Comparison of ENCODE assay signal across 21 cellular contexts in genomic region chr13:67235265-67235664, GRCh38. TPM values are rescaled to one million over a fixed set of nuclear protein-coding genes. Genes with fewer than 3 reads are reported as not detected.
DNase-seq lines count a peak whose midpoint lies in the region; ATAC-seq and TF ChIP-seq lines count a peak whose summit lies in the region.
"Had no signal": no experiment of that assay in that cellular context is flagged by ENCODE, and none has a peak within 500 bp of the region (broad histone marks: within the 10 kb centered on the region; RNA-seq: fewer than 3 reads in every experiment).

No MANE protein-coding gene starts in this region.

- 10% methylated on average over 1 of the region's 2 CpGs; no CpG with 5 or more reads in 1 of the 2 experiments for WGBS in endodermal cell (ENCODE audit: insufficient coverage in 1 of 2, insufficient read length in 1 of 2), 2 experiments
- WGBS in ovary, 3 donors, result 60 to 65% (median 63%) methylated on average over 2 of the region's 2 CpGs

- H3K4me3 Mint-ChIP-seq in endodermal cell, result no peak overlapping the region
- H3K4me3 Mint-ChIP-seq in CD4-positive, alpha-beta memory T cell, result no peak overlapping the region
- H3K4me3 Mint-ChIP-seq: B cell; CD4-positive, alpha-beta T cell had no signal

- H3K9ac ChIP-seq in endodermal cell (ENCODE audit: extremely low read depth, low read length, poor library complexity, severe bottlenecking), result no peak overlapping the region
- H3K9ac ChIP-seq: GM23248 had no signal

- no peaks in the 10 kb centered on the region for H3K9me3 Mint-ChIP-seq in endodermal cell
- peaks cover 0 to 2% (median 0%) of the 10 kb centered on the region in 8 donors for H3K9me3 Mint-ChIP-seq in CD4-positive, alpha-beta memory T cell
- H3K9me3 Mint-ChIP-seq: CD4-positive, alpha-beta T cell had no signal

- in situ Hi-C loops in gastrocnemius medialis (cut with MboI; ENCODE audit: low sequenced_read_pairs in 4 of 4), result no loop called here

- peak; percentile 37 for DNase-seq in NCI-H146 (lab: John Stamatoyannopoulos, UW)
- DNase-seq in NCI-H146 treated with DMSO at 0.1 percent for 48 hours (lab: John Stamatoyannopoulos, UW; ENCODE audit: unreplicated experiment), result no peak
- peak; percentile 82 for DNase-seq in NCI-H69 (lab: John Stamatoyannopoulos, UW)
- DNase-seq in endodermal cell, result no peak
- DNase-seq in gastrocnemius medialis, result no peak
- no peak for DNase-seq in CD1c-positive myeloid dendritic cell (ENCODE audit: extremely low spot score)
- DNase-seq in ovary, result no peak
- no peak for DNase-seq in CD4-positive, alpha-beta memory T cell
- DNase-seq: CD4-positive, alpha-beta T cell; DMS53; EL; GM23248; MM.1S; NCI-H1092 treated with DMSO at 0.1 percent for 48 hours; NCI-H1694 treated with DMSO at 0.1 percent for 48 hours; NCI-H748 treated with DMSO at 0.1 percent for 48 hours; RPMI8226 had no signal

- TF ChIP-seq POLR2A in gastrocnemius medialis (IDR thresholded peaks at IDR 0.05) (no peak), ovary (IDR thresholded peaks at IDR 0.05) (no peak)

- CTCF ChIA-PET in CD4-positive, alpha-beta memory T cell (lab: Charles Lee; ENCODE audit: partially characterized antibody), result no interaction called here

- POLR2A ChIA-PET in CD4-positive, alpha-beta memory T cell (lab: Charles Lee; ENCODE audit: partially characterized antibody), result no interaction called here

- H3K4me1 ChIP-seq in endodermal cell (ENCODE audit: control insufficient read depth, insufficient read depth, low read length) (peaks cover 8% of the 10 kb centered on the region), gastrocnemius medialis (peaks cover 0 to 6% of the 10 kb centered on the region in 2 donors), ovary (ENCODE audit: insufficient read depth) (no peaks in the 10 kb centered on the region)
- no peaks in the 10 kb centered on the region for H3K4me1 ChIP-seq in CD4-positive, alpha-beta memory T cell (ENCODE audit: insufficient read depth, low read length)

- H3K36me3 ChIP-seq in endodermal cell (ENCODE audit: control insufficient read depth, insufficient read depth, low read length) (no peaks in the 10 kb centered on the region), gastrocnemius medialis (no peaks in the 10 kb centered on the region), ovary (no peaks in the 10 kb centered on the region)
- H3K36me3 ChIP-seq in CD4-positive, alpha-beta memory T cell (ENCODE audit: insufficient read depth, low read length), result no peaks in the 10 kb centered on the region
- H3K36me3 ChIP-seq: HAP-1 had no signal

- TF ChIP-seq CTCF in endodermal cell (conservative IDR thresholded peaks at IDR 0.05), result no peak
- no peak for TF ChIP-seq CTCF in gastrocnemius medialis (IDR thresholded peaks at IDR 0.05 in 4 of 5, conservative IDR thresholded peaks at IDR 0.05 in 1 of 5)
- no peak for TF ChIP-seq CTCF in ovary (IDR thresholded peaks at IDR 0.05)

- peak overlapping the region; percentile 19 for H3K27ac Mint-ChIP-seq in endodermal cell
- H3K27ac Mint-ChIP-seq in CD4-positive, alpha-beta memory T cell, result no peak overlapping the region
- H3K27ac Mint-ChIP-seq: B cell; CD4-positive, alpha-beta T cell had no signal

- H3K9me3 ChIP-seq in endodermal cell (ENCODE audit: control insufficient read depth, low read length) (no peaks in the 10 kb centered on the region), gastrocnemius medialis (no peaks in the 10 kb centered on the region), ovary (no peaks in the 10 kb centered on the region)
- H3K9me3 ChIP-seq in CD4-positive, alpha-beta memory T cell (ENCODE audit: control insufficient read depth in 1 of 2, low read length in 2 of 2), result no peaks in the 10 kb centered on the region
- H3K9me3 ChIP-seq: HAP-1 had no signal

- intact Hi-C loops in gastrocnemius medialis (cut with DNase I; ENCODE audit: low total_unique reads), result loop anchor here (10.0 kb wide), 1 partner anchor 610 kb away; no protein-coding TSS in a partner anchor
- intact Hi-C loops in ovary (cut with DNase I), result no loop called here
- intact Hi-C loops in CD4-positive, alpha-beta memory T cell (cut with micrococcal nuclease), result no loop called here

- H3K4me3 ChIP-seq in endodermal cell (ENCODE audit: low read length) (no peak overlapping the region), gastrocnemius medialis (peak overlapping the region in 1 of 4 donors; percentile 6), ovary (no peak overlapping the region)
- no peak overlapping the region for H3K4me3 ChIP-seq in CD4-positive, alpha-beta memory T cell (ENCODE audit: low read length in 2 of 2)
- H3K4me3 ChIP-seq: GM12878, GM23248, HAP-1 had no signal

- no peak for TF ChIP-seq EP300 in ovary (IDR thresholded peaks at IDR 0.05)

- H3K27me3 ChIP-seq in endodermal cell (ENCODE audit: control insufficient read depth, insufficient read depth, low read length, poor library complexity, severe bottlenecking), result no peaks in the 10 kb centered on the region
- no peaks in the 10 kb centered on the region for H3K27me3 ChIP-seq in gastrocnemius medialis
- H3K27me3 ChIP-seq in ovary, result no peaks in the 10 kb centered on the region
- no peaks in the 10 kb centered on the region for H3K27me3 ChIP-seq in CD4-positive, alpha-beta memory T cell (ENCODE audit: insufficient read depth, low read length)

- H3K4me1 Mint-ChIP-seq in endodermal cell, result peaks cover 34% of the 10 kb centered on the region
- H3K4me1 Mint-ChIP-seq in CD4-positive, alpha-beta memory T cell, result peaks cover 4 to 14% (median 8%) of the 10 kb centered on the region in 4 donors

- H3K27ac ChIP-seq in endodermal cell (ENCODE audit: low read depth, low read length), result no peak overlapping the region
- H3K27ac ChIP-seq in gastrocnemius medialis, result peak overlapping the region; percentile 82 to 87 (median 85)
- no peak overlapping the region for H3K27ac ChIP-seq in ovary
- H3K27ac ChIP-seq in CD4-positive, alpha-beta memory T cell (ENCODE audit: low read depth, low read length), result no peak overlapping the region
- H3K27ac ChIP-seq: 22Rv1, GM23248 had no signal

- no peaks in the 10 kb centered on the region for H3K36me3 Mint-ChIP-seq in endodermal cell (ENCODE audit: low read depth)
- H3K36me3 Mint-ChIP-seq in CD4-positive, alpha-beta memory T cell, result peaks cover 0 to 2% of the 10 kb centered on the region in 2 donors

- H3K27me3 Mint-ChIP-seq in endodermal cell (ENCODE audit: insufficient read depth), result no peaks in the 10 kb centered on the region
- peaks cover 0 to 2% of the 10 kb centered on the region in 2 donors for H3K27me3 Mint-ChIP-seq in CD4-positive, alpha-beta memory T cell

- no peak for ATAC-seq in gastrocnemius medialis
- ATAC-seq: GM12878 had no signal

RNA-seq across cellular contexts. Expression of gene PCDH9, which starts 5.1 kb away (rescaled TPM):
- 1 to 10 TPM in 1 of 2 donors, under 1 TPM in 1; 0.95 to 1.8 TPM for total RNA-seq in endodermal cell
- polyA plus RNA-seq in endodermal cell (2013, experiment 1 of 2), result 4.3 TPM
- 3.9 TPM for polyA plus RNA-seq in endodermal cell (2013, experiment 2 of 2)
- 1 to 10 TPM; 1.4 to 2.1 (median 1.9) TPM for total RNA-seq in gastrocnemius medialis
- 1 to 10 TPM; 1.2 to 6.5 (median 1.5) TPM for total RNA-seq in ovary
- 1 to 10 TPM in 1 of 2 donors, under 1 TPM in 1; 0.18 to 1.0 TPM for polyA plus RNA-seq in ovary
- total RNA-seq in CD4-positive, alpha-beta memory T cell, result under 1 TPM; 0.08 to 0.17 TPM
- under 1 TPM; 0.10 to 0.18 TPM for polyA plus RNA-seq in CD4-positive, alpha-beta memory T cell

Comparison
In these comparisons a context has a peak if more than half of its experiments do, and no peak if none do; other contexts are left out.
1. DNase-seq: peak in NCI-H146 (single experiment) and NCI-H69 (single experiment); none in NCI-H146 treated with DMSO at 0.1 percent for 48 hours (single experiment), endodermal cell (single experiment), gastrocnemius medialis (0 of 2), CD1c-positive myeloid dendritic cell (single experiment), ovary (0 of 5) and CD4-positive, alpha-beta memory T cell (0 of 5).
2. H3K27ac ChIP-seq: peak in gastrocnemius medialis (4 of 4); none in endodermal cell (single experiment), ovary (0 of 2) and CD4-positive, alpha-beta memory T cell (single experiment).